In the genomic region with DNA sequence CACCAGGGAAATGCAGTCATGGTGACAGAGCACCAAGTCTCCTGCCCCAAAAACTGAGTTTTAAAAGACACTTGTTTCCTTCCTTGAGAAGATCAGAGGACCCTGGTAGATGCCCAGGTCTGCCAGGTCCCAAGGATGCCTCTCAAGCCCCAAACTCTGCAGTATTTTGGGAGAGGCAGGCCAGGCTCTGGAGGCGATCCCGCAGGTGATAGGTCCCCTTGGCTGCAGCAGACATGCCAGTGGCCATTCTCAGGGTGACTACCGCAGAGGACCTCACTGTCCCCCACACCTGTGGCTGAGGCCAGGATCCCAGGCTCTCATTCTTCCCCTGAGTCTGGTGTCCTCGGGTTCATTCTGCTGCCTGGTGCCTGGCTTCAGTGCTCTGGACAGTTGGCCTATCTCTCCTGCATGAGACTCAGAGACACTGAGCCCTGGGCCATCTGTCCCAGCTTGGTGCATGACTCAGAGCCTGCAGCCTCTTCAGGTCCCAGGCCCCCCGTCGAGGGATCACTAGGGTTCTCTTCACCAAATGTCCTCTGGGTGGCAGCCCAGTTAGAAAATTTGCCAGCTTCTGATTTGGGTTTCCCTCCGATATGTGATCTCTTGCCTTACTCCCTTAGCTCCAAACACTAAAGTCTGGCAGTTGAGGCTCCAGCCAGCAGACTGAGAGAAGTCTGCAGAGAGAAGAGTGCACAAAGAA, we compare ENCODE assay signal across 8 cellular contexts. TPM values are rescaled to one million over a fixed set of nuclear protein-coding genes. Genes with fewer than 3 reads are reported as not detected.
A peak's percentile ranks its signal among the peaks of the same experiment; 100 is the strongest.
DNase-seq lines count a peak whose midpoint lies in the region; ATAC-seq and TF ChIP-seq lines count a peak whose summit lies in the region.

No MANE protein-coding gene starts in this region.

- H3K27me3 Mint-ChIP-seq in WTC11 (ENCODE audit: low read depth): no peaks in the 10 kb centered on the region; the same call in 1 of the 2 replicates
- peaks cover 4% of the 10 kb centered on the region for H3K27me3 Mint-ChIP-seq in activated T-cell treated with anti-CD3 and anti-CD28 coated beads, Interleukin-2, amount 50 U/mL, for 4 hours (ENCODE audit: low read depth)

- no peaks in the 10 kb centered on the region for H3K36me3 Mint-ChIP-seq in WTC11
- H3K36me3 Mint-ChIP-seq in activated T-cell treated with anti-CD3 and anti-CD28 coated beads, Interleukin-2, amount 50 U/mL, for 4 hours (ENCODE audit: insufficient read depth): peaks cover 3% of the 10 kb centered on the region

- H3K4me1 Mint-ChIP-seq in WTC11: peaks cover 4% of the 10 kb centered on the region
- H3K4me1 Mint-ChIP-seq in activated T-cell treated with anti-CD3 and anti-CD28 coated beads, Interleukin-2, amount 50 U/mL, for 4 hours (ENCODE audit: low read depth): peaks cover 7% of the 10 kb centered on the region

- no peak overlapping the region for H3K4me3 Mint-ChIP-seq in WTC11
- H3K4me3 Mint-ChIP-seq in activated T-cell treated with anti-CD3 and anti-CD28 coated beads, Interleukin-2, amount 50 U/mL, for 4 hours: no peak overlapping the region

- ATAC-seq in WTC11 (peak; percentile 33), HG03378 (IDR thresholded peaks at IDR 0.05; ENCODE audit: unreplicated experiment) (no peak), HG02610 (IDR thresholded peaks at IDR 0.05; ENCODE audit: unreplicated experiment) (no peak), GM21447 (IDR thresholded peaks at IDR 0.05; ENCODE audit: unreplicated experiment) (no peak)
- no peak for ATAC-seq in activated T-cell treated with anti-CD3 and anti-CD28 coated beads, Interleukin-2, amount 50 U/mL, for 4 hours

- no peaks in the 10 kb centered on the region for H3K9me3 Mint-ChIP-seq in WTC11
- H3K9me3 Mint-ChIP-seq in activated T-cell treated with anti-CD3 and anti-CD28 coated beads, Interleukin-2, amount 50 U/mL, for 4 hours: no peaks in the 10 kb centered on the region

- POLR2A ChIA-PET in WTC11 (lab: Charles Lee): no interaction called here

- DNase-seq in DMS 273 treated with DMSO at 0.1 percent for 48 hours (lab: John Stamatoyannopoulos, UW) (peak; percentile 81), LNCaP clone FGC (ENCODE audit: low read depth) (no peak), WTC11 (ENCODE audit: low spot score) (no peak), kidney tubule cell (ENCODE audit: low spot score) (peak; percentile 13)
- DNase-seq in activated T-cell treated with anti-CD3 and anti-CD28 coated beads, Interleukin-2, amount 50 U/mL, for 4 hours: no peak

- no peak overlapping the region for H3K4me3 ChIP-seq in LNCaP clone FGC (ENCODE audit: low read depth, low read length)

- TF ChIP-seq CTCF in LNCaP clone FGC (IDR thresholded peaks at IDR 0.05; ENCODE audit: control insufficient read depth, extremely low read depth, insufficient read depth) (peak; percentile 19; the same call in 1 of the 2 replicates), WTC11 (IDR thresholded peaks at IDR 0.05) (no peak)

- no peak overlapping the region for H3K27ac Mint-ChIP-seq in WTC11

- CTCF ChIA-PET in WTC11 (lab: Charles Lee): interaction anchor here (0.5 to 9.5 kb wide), 8 partner anchors 8 to 321 kb away, joined by 3 to 63 read pairs (median 4); no protein-coding TSS in a partner anchor

TF ChIP-seq in WTC11, 78 proteins besides CTCF, POLR2A, EP300 and RAD21:
- TF ChIP-seq GRHL2 (CRISPR knock-in tag; IDR thresholded peaks at IDR 0.05; ENCODE audit: insufficient replicate concordance, severe bottlenecking): no peak
- TF ChIP-seq, protein P1, sequence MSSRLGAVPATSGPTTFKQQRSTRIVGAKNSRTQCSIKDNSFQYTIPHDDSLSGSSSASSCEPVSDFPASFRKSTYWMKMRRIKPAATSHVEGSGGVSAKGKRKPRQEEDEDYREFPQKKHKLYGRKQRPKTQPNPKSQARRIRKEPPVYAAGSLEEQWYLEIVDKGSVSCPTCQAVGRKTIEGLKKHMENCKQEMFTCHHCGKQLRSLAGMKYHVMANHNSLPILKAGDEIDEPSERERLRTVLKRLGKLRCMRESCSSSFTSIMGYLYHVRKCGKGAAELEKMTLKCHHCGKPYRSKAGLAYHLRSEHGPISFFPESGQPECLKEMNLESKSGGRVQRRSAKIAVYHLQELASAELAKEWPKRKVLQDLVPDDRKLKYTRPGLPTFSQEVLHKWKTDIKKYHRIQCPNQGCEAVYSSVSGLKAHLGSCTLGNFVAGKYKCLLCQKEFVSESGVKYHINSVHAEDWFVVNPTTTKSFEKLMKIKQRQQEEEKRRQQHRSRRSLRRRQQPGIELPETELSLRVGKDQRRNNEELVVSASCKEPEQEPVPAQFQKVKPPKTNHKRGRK (CRISPR knock-in tag; IDR thresholded peaks at IDR 0.05; ENCODE audit: borderline replicate concordance): no peak

RNA-seq across cellular contexts. Expression of a gene that starts 59.7 kb away (rescaled TPM):
- total RNA-seq in WTC11 (2021): 17.8 to 22.4 TPM (median 20.3 TPM) in 3 replicates
- 1 to 10 TPM in 1 of 3 donors, under 1 TPM in 2; 0.66 to 1.5 (median 0.66) TPM for total RNA-seq in activated T-cell treated with anti-CD3 and anti-CD28 coated beads, Interleukin-2, amount 50 U/mL, for 4 hours

Comparison
In these comparisons a context has a peak if more than half of its experiments do, and no peak if none do; other contexts are left out.
1. DNase-seq: peak in DMS 273 treated with DMSO at 0.1 percent for 48 hours (single experiment) and kidney tubule cell (single experiment); none in LNCaP clone FGC (single experiment), WTC11 (single experiment) and activated T-cell treated with anti-CD3 and anti-CD28 coated beads, Interleukin-2, amount 50 U/mL, for 4 hours (single experiment).